In genomic region chr14:76902591-76902990, GRCh38 we compare ENCODE assay signal across 29 cellular contexts.
DNase-seq lines count a peak whose midpoint lies in the region; ATAC-seq, FAIRE-seq and TF ChIP-seq lines count a peak whose summit lies in the region.
"Had no signal": no experiment of that assay in that cellular context is flagged by ENCODE, and none has a peak within 500 bp of the region (broad histone marks: within the 10 kb centered on the region; RNA-seq: fewer than 3 reads in every experiment).

No MANE protein-coding gene starts in this region.

- no peak overlapping the region for H2AK9ac ChIP-seq in IMR-90 (replicated peaks; ENCODE audit: low read depth, low read length, poor library complexity)

- H2BK12ac ChIP-seq in neuronal stem cell (ENCODE audit: low read length), result no peak overlapping the region

- peaks cover 29% of the 10 kb centered on the region for H3K4me1 ChIP-seq in IMR-90 (ENCODE audit: control insufficient read depth, insufficient read depth, low read length)
- H3K4me1 ChIP-seq in esophagus muscularis mucosa, result peaks cover 19 to 58% (median 55%) of the 10 kb centered on the region in 4 donors
- peaks cover 14 to 20% of the 10 kb centered on the region in 2 donors for H3K4me1 ChIP-seq in neuronal stem cell (ENCODE audit: control insufficient read depth in 2 of 2, insufficient read depth in 1 of 2, low read depth in 1 of 2, low read length in 2 of 2)
- H3K4me1 ChIP-seq in transverse colon, result peaks cover 19 to 41% (median 22%) of the 10 kb centered on the region in 4 donors

- H3K36me3 ChIP-seq in IMR-90 (ENCODE audit: control insufficient read depth, insufficient read depth, low read length) (no peaks in the 10 kb centered on the region), esophagus muscularis mucosa (no peaks in the 10 kb centered on the region), neuronal stem cell (replicated peaks in 1 of 2; ENCODE audit: control insufficient read depth in 2 of 2, insufficient read depth in 2 of 2, low read length in 2 of 2) (no peaks in the 10 kb centered on the region), transverse colon (no peaks in the 10 kb centered on the region)
- H3K36me3 ChIP-seq: adrenal gland, SJCRH30, spleen had no signal

- H4K5ac ChIP-seq in IMR-90 (ENCODE audit: low read depth, low read length), result peak overlapping the region; percentile 5; the same call in 1 of the 2 replicates

- no peak overlapping the region for H3K4me3 ChIP-seq in IMR-90 (ENCODE audit: insufficient read depth, low read depth, low read length)
- H3K4me3 ChIP-seq in esophagus muscularis mucosa, result no peak overlapping the region
- H3K4me3 ChIP-seq in neuronal stem cell (ENCODE audit: low read length in 2 of 2), result no peak overlapping the region
- no peak overlapping the region for H3K4me3 ChIP-seq in transverse colon
- H3K4me3 ChIP-seq: adrenal gland, SJCRH30, spleen had no signal

- H2BK5ac ChIP-seq in IMR-90 (ENCODE audit: low read depth, low read length, poor library complexity, severe bottlenecking) (peak overlapping the region; percentile 1), neuronal stem cell (ENCODE audit: low read length) (no peak overlapping the region)

- BruUV-seq in IMR-90 (replicated peaks; lab: Mats Ljungman, UMichigan), result no TSS peak

- TF ChIP-seq POLR2A in IMR-90 (IDR thresholded peaks at IDR 0.05; ENCODE audit: low read depth, low read length) (no peak), esophagus muscularis mucosa (IDR thresholded peaks at IDR 0.05; ENCODE audit: low read depth) (no peak), transverse colon (IDR thresholded peaks at IDR 0.05) (no peak)

- DNase-seq in IMR-90, result no peak
- no peak for DNase-seq in esophagus muscularis mucosa (ENCODE audit: extremely low spot score)
- DNase-seq in neuronal stem cell (ENCODE audit: low spot score), result no peak
- no peak for DNase-seq in transverse colon
- DNase-seq in AG08396 (ENCODE audit: low spot score), result no peak
- DNase-seq in NAMALWA (ENCODE audit: low spot score), result no peak
- no peak for DNase-seq in GM19239 (ENCODE audit: insufficient read length, low spot score)
- DNase-seq: activated CD4-positive, alpha-beta T cell treated with anti-CD3 and anti-CD28 coated beads, Interleukin-2, amount 50 U/mL, for 4 hours; activated naive CD4-positive, alpha-beta T cell treated with Interleukin-2 at 50 U/mL for 16 hours; adrenal gland; CD4-positive, alpha-beta memory T cell; effector CD4-positive, alpha-beta T cell; hypothalamus; immature natural killer cell; left colon; naive B cell; NCI-H1092 treated with DMSO at 0.1 percent for 48 hours; NCI-H1930; NCI-H526; NK-92 treated with Interleukin-12 subunit alpha and Interleukin-12 subunit beta, amount 100 ng/mL, for 24 hours; occipital lobe; SJCRH30; spleen; stimulated activated CD4-positive, alpha-beta T cell treated with anti-CD3 and anti-CD28 coated beads, Interleukin-2, amount 100 ng/mL, for 48 hours; substantia nigra had no signal

- H4K20me1 ChIP-seq in IMR-90 (ENCODE audit: insufficient read depth, low read length), result peaks cover 5% of the 10 kb centered on the region

- H3K4me1 Mint-ChIP-seq in stimulated activated memory B cell treated with anti-CD40 and anti-IgM and Interleukin-4, amounts not matched to agents 10 μg/mL and 1 μg/mL and 100 μg/mL, for 72 hours, result peaks cover 23% of the 10 kb centered on the region

- H2AFZ ChIP-seq in IMR-90 (replicated peaks; ENCODE audit: low read length, poor library complexity) (no peak overlapping the region), neuronal stem cell (ENCODE audit: low read length) (no peak overlapping the region)

- H3K4ac ChIP-seq in IMR-90 (ENCODE audit: low read depth, low read length) (peak overlapping the region; percentile 3), neuronal stem cell (ENCODE audit: low read length) (no peak overlapping the region)

- peak overlapping the region; percentile 17; the same call in 1 of the 2 replicates for H3K18ac ChIP-seq in IMR-90 (ENCODE audit: low read depth, low read length)
- peak overlapping the region; percentile 66 for H3K18ac ChIP-seq in neuronal stem cell (ENCODE audit: low read length)

- no CpG with 5 or more reads among the region's 5 CpGs for WGBS in IMR-90 (ENCODE audit: extremely low coverage in 2 of 2, insufficient read length in 1 of 2), 2 experiments
- WGBS in esophagus muscularis mucosa, result 54% methylated on average over 5 of the region's 5 CpGs
- WGBS in neuronal stem cell (ENCODE audit: extremely low coverage in 2 of 2, insufficient read length in 2 of 2, insufficient replicate concordance in 1 of 2), 2 donors, result no CpG with 5 or more reads among the region's 5 CpGs
- WGBS in transverse colon (ENCODE audit: low coverage in 1 of 2), 2 donors, result 71% methylated on average over 5 of the region's 5 CpGs; no CpG with 5 or more reads in 1 of the 2 donors

- H4K8ac ChIP-seq in IMR-90 (ENCODE audit: low read depth in 2 of 2, low read length in 2 of 2) (peak overlapping the region in 1 of 2 experiments; percentile 51; a peak in 1 of 4 replicates), neuronal stem cell (ENCODE audit: low read depth, low read length) (no peak overlapping the region)

- H3K9me3 ChIP-seq in IMR-90 (ENCODE audit: control insufficient read depth, insufficient read depth, low read length) (0 out of 2 replicates have a peak, but pooled peaks cover 2% of the 10 kb centered on the region), esophagus muscularis mucosa (no peaks in the 10 kb centered on the region), neuronal stem cell (replicated peaks in 1 of 2; ENCODE audit: control insufficient read depth in 2 of 2, insufficient read depth in 1 of 2, low read depth in 1 of 2, low read length in 2 of 2) (no peaks in the 10 kb centered on the region), transverse colon (no peaks in the 10 kb centered on the region)
- H3K9me3 ChIP-seq: adrenal gland, SJCRH30 had no signal

- no peak for ATAC-seq in IMR-90 (ENCODE audit: low read depth)
- ATAC-seq in stimulated activated memory B cell treated with anti-CD40 and anti-IgM and Interleukin-4, amounts not matched to agents 10 μg/mL and 1 μg/mL and 100 μg/mL, for 72 hours, result no peak
- ATAC-seq: left colon had no signal

- FAIRE-seq in GM19239 (lab: Jason Lieb, UNC), result no peak
- FAIRE-seq: frontal cortex, GM12892, H54 had no signal

- H2AK5ac ChIP-seq in IMR-90 (ENCODE audit: low read depth, low read length) (peak overlapping the region; percentile 78), neuronal stem cell (ENCODE audit: low read depth, low read length) (no peak overlapping the region)

- in situ Hi-C loops in IMR-90 (cut with MboI; ENCODE audit: low sequenced_read_pairs), result no loop called here
- in situ Hi-C loops in transverse colon (cut with MboI; ENCODE audit: low pct_ligation_motif_present in 1 of 4, low pct_unique_long_range_greater_than_20kb in 1 of 4, low sequenced_read_pairs in 3 of 4), result loop anchor here in 1 of 4 donors (25.0 kb wide), 1 partner anchor 410 kb away; the partner anchor contains the start of genes GSTZ1 and POMT2

- TF ChIP-seq RAD21 in IMR-90 (IDR thresholded peaks at IDR 0.05; ENCODE audit: low read length), result no peak

- no peak for TF ChIP-seq CTCF in IMR-90 (conservative IDR thresholded peaks at IDR 0.05; ENCODE audit: low read depth, low read length)
- no peak for TF ChIP-seq CTCF in esophagus muscularis mucosa (IDR thresholded peaks at IDR 0.05)
- no peak for TF ChIP-seq CTCF in transverse colon (IDR thresholded peaks at IDR 0.05)

- peak overlapping the region; percentile 4; the same call in 1 of the 2 replicates for H3K9ac ChIP-seq in IMR-90 (ENCODE audit: low read depth, low read length)
- no peak overlapping the region for H3K9ac ChIP-seq in neuronal stem cell (ENCODE audit: low read depth, low read length, poor library complexity)

- H3K27me3 ChIP-seq in IMR-90 (ENCODE audit: control insufficient read depth, insufficient read depth, low read length), result no peaks in the 10 kb centered on the region
- no peaks in the 10 kb centered on the region for H3K27me3 ChIP-seq in esophagus muscularis mucosa
- no peaks in the 10 kb centered on the region for H3K27me3 ChIP-seq in neuronal stem cell (ENCODE audit: control insufficient read depth in 3 of 3, insufficient read depth in 3 of 3, low read depth in 1 of 3, low read length in 3 of 3)
- H3K27me3 ChIP-seq in transverse colon, result no peaks in the 10 kb centered on the region
- H3K27me3 ChIP-seq: adrenal gland, SJCRH30, spleen had no signal

- dilution Hi-C loops in IMR-90 (cut with HindIII; ENCODE audit: low sequenced_read_pairs, unreplicated experiment), result no loop called here

- no peak overlapping the region for H3K23ac ChIP-seq in IMR-90 (ENCODE audit: low read depth, low read length)
- no peak overlapping the region for H3K23ac ChIP-seq in neuronal stem cell (ENCODE audit: low read depth, low read length, poor library complexity)

- H2BK20ac ChIP-seq in IMR-90 (ENCODE audit: low read depth, low read length), result peak overlapping the region; percentile 47

- H2BK120ac ChIP-seq in IMR-90 (ENCODE audit: low read depth, low read length), result peak overlapping the region; percentile 50
- H2BK120ac ChIP-seq in neuronal stem cell (ENCODE audit: low read depth, low read length), result no peak overlapping the region

- H3K14ac ChIP-seq in IMR-90 (replicated peaks; ENCODE audit: low read depth, low read length), result 0 out of 2 replicates have a peak overlapping the region, but pooled peaks have one; percentile 20
- no peak overlapping the region for H3K14ac ChIP-seq in neuronal stem cell (ENCODE audit: low read length)

- no peaks in the 10 kb centered on the region for H3K27me3 Mint-ChIP-seq in stimulated activated memory B cell treated with anti-CD40 and anti-IgM and Interleukin-4, amounts not matched to agents 10 μg/mL and 1 μg/mL and 100 μg/mL, for 72 hours
- H3K27me3 Mint-ChIP-seq: CD4-positive, alpha-beta memory T cell had no signal

- H3K4me2 ChIP-seq in IMR-90 (ENCODE audit: low read depth, low read length) (no peak overlapping the region), neuronal stem cell (ENCODE audit: insufficient read depth, low read length, poor library complexity, severe bottlenecking) (no peak overlapping the region)

- no peaks in the 10 kb centered on the region for H3K79me1 ChIP-seq in IMR-90 (ENCODE audit: low read depth in 1 of 2, low read length in 2 of 2)
- no peaks in the 10 kb centered on the region for H3K79me1 ChIP-seq in neuronal stem cell (ENCODE audit: low read depth, low read length)

- peak overlapping the region; percentile 64; the same call in 1 of the 2 replicates for H4K91ac ChIP-seq in IMR-90 (ENCODE audit: insufficient read depth, low read depth, low read length)
- H4K91ac ChIP-seq in neuronal stem cell (ENCODE audit: low read depth, low read length, poor library complexity), result no peak overlapping the region

- H2BK15ac ChIP-seq in IMR-90 (ENCODE audit: low read depth, low read length) (peak overlapping the region; percentile 28; the same call in 1 of the 3 replicates), neuronal stem cell (ENCODE audit: low read length) (no peak overlapping the region)

- POLR2A ChIA-PET in IMR-90 (lab: Charles Lee; ENCODE audit: unreplicated experiment), result no interaction called here

- no peak overlapping the region for H3K56ac ChIP-seq in IMR-90 (ENCODE audit: extremely low read depth, insufficient read depth, low read length)

- H3K27ac Mint-ChIP-seq in stimulated activated memory B cell treated with anti-CD40 and anti-IgM and Interleukin-4, amounts not matched to agents 10 μg/mL and 1 μg/mL and 100 μg/mL, for 72 hours, result no peak overlapping the region
- H3K27ac Mint-ChIP-seq: immature natural killer cell had no signal

- H3K4me3 Mint-ChIP-seq in stimulated activated memory B cell treated with anti-CD40 and anti-IgM and Interleukin-4, amounts not matched to agents 10 μg/mL and 1 μg/mL and 100 μg/mL, for 72 hours, result no peak overlapping the region
- H3K4me3 Mint-ChIP-seq: CD4-positive, alpha-beta memory T cell; immature natural killer cell had no signal

- H3K36me3 Mint-ChIP-seq in stimulated activated memory B cell treated with anti-CD40 and anti-IgM and Interleukin-4, amounts not matched to agents 10 μg/mL and 1 μg/mL and 100 μg/mL, for 72 hours, result no peaks in the 10 kb centered on the region
- H3K36me3 Mint-ChIP-seq: CD4-positive, alpha-beta memory T cell; immature natural killer cell; naive B cell had no signal

- intact Hi-C loops in IMR-90 (cut with micrococcal nuclease) (no loop called here), esophagus muscularis mucosa (cut with DNase I) (no loop called here), transverse colon (cut with DNase I; ENCODE audit: low total_unique reads) (no loop called here)

- TF ChIP-seq EP300 in esophagus muscularis mucosa (IDR thresholded peaks at IDR 0.05) (no peak), transverse colon (IDR thresholded peaks at IDR 0.05; ENCODE audit: low read depth) (no peak)

- CTCF ChIA-PET in IMR-90 (lab: Yijun Ruan, JAX), result no interaction called here

- peak overlapping the region; percentile 26; the same call in 1 of the 2 replicates for H3K27ac ChIP-seq in IMR-90 (ENCODE audit: insufficient read depth, low read length)
- peak overlapping the region; percentile 64 to 82 (median 78) for H3K27ac ChIP-seq in esophagus muscularis mucosa (replicated peaks in 1 of 4)
- no peak overlapping the region for H3K27ac ChIP-seq in neuronal stem cell (replicated peaks; ENCODE audit: low read length)
- H3K27ac ChIP-seq in transverse colon, result peak overlapping the region; percentile 71 to 89 (median 84)
- H3K27ac ChIP-seq: adrenal gland, SJCRH30 had no signal

- peaks cover 18% of the 10 kb centered on the region for H3K9me1 ChIP-seq in IMR-90 (ENCODE audit: insufficient read depth, low read length)

- no peaks in the 10 kb centered on the region for H3K9me3 Mint-ChIP-seq in stimulated activated memory B cell treated with anti-CD40 and anti-IgM and Interleukin-4, amounts not matched to agents 10 μg/mL and 1 μg/mL and 100 μg/mL, for 72 hours
- H3K9me3 Mint-ChIP-seq: CD4-positive, alpha-beta memory T cell; immature natural killer cell had no signal
